1 cellular context compared by ENCODE assay signal in genomic region chr4:188722911-188723310, GRCh38.
TF ChIP-seq lines count a peak whose summit lies in the region.

No MANE protein-coding gene starts in this region.

TF ChIP-seq in SK-N-SH treated with all-trans-retinoic acid at 6 μM for 48 hours, 23 proteins besides CTCF, POLR2A, EP300 and RAD21 (continued from another document):
- no peak for TF ChIP-seq SNAI2 (CRISPR knock-in tag; IDR thresholded peaks at IDR 0.05)
- TF ChIP-seq ZFP3 (CRISPR knock-in tag; IDR thresholded peaks at IDR 0.05) = no peak
- TF ChIP-seq POU6F1 (CRISPR knock-in tag; IDR thresholded peaks at IDR 0.05; ENCODE audit: borderline replicate concordance, low read depth) = no peak
- TF ChIP-seq CSRNP3 (CRISPR knock-in tag; IDR thresholded peaks at IDR 0.05) = no peak
- no peak for TF ChIP-seq ZNF70 (CRISPR knock-in tag; IDR thresholded peaks at IDR 0.05)
- TF ChIP-seq TSHZ2 (CRISPR knock-in tag; IDR thresholded peaks at IDR 0.05) = no peak
TF ChIP-seq in SK-N-SH treated with all-trans-retinoic acid at 6 μM for 48 hours: peak in this region for 0.
